Comparison of ENCODE assay signal across 25 cellular contexts in the genomic region with DNA sequence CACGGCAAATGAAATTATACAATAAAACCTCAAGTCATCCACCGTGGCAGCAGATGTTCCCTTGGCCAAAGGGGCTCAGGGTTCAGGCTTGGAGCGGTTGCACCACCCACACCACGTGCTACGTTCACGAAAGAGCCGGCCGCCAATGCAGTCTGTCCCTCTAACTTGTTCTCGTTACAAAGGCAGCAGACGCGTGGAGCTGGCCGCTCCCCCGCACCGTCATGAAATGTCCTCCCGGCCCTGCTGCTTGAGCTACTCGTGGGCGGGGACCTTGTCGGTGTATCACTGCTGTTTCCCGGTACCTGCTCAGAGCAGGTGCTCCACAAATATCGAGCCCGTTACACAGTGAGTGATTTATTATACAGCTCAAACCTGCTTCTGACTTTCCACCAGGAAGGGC. TPM values are rescaled to one million over a fixed set of nuclear protein-coding genes. Genes with fewer than 3 reads are reported as not detected.
DNase-seq lines count a peak whose midpoint lies in the region; ATAC-seq and TF ChIP-seq lines count a peak whose summit lies in the region.
"Had no signal": no experiment of that assay in that cellular context is flagged by ENCODE, and none has a peak within 500 bp of the region (broad histone marks: within the 10 kb centered on the region; RNA-seq: fewer than 3 reads in every experiment).

No MANE protein-coding gene starts in this region.

- H3K36me3 ChIP-seq in testis (ENCODE audit: low read depth, missing control alignments) (no peaks in the 10 kb centered on the region), brain microvascular endothelial cell (replicated peaks) (no peaks in the 10 kb centered on the region)
- no peaks in the 10 kb centered on the region for H3K36me3 ChIP-seq in CD8-positive, alpha-beta T cell (ENCODE audit: insufficient read depth, low read length)
- H3K36me3 ChIP-seq: Peyer's patch had no signal

- WGBS in testis, 2 donors, result 27 to 32% methylated on average over 21 of the region's 21 CpGs

- TF ChIP-seq CTCF in natural killer cell (IDR thresholded peaks at IDR 0.05), result no peak
- TF ChIP-seq CTCF in testis (IDR thresholded peaks at IDR 0.05), result no peak
- no peak for TF ChIP-seq CTCF in CD8-positive, alpha-beta T cell (IDR thresholded peaks at IDR 0.05)
- TF ChIP-seq CTCF in brain microvascular endothelial cell (IDR thresholded peaks at IDR 0.05; ENCODE audit: low read depth, low read length, missing control alignments), result no peak

- no peak overlapping the region for H3K4me3 Mint-ChIP-seq in natural killer cell treated with Interleukin-12 subunit alpha and Interleukin-12 subunit beta and Interleukin-15 and Interleukin-18, amount 100 ng/mL, for 72 hours
- H3K4me3 Mint-ChIP-seq in natural killer cell, result no peak overlapping the region
- no peak overlapping the region for H3K4me3 Mint-ChIP-seq in CD8-positive, alpha-beta T cell
- H3K4me3 Mint-ChIP-seq: activated B cell treated with CpG ODN at 0.5 μM for 24 hours; activated CD8-positive, alpha-beta T cell treated with anti-CD3 and anti-CD28 coated beads, Interleukin-2, amount 10 ng/mL, durations not matched to agents 7 days and 5 days; activated naive CD8-positive, alpha-beta T cell; activated T-cell treated with anti-CD3 and anti-CD28 coated beads, Interleukin-2, amount 50 U/mL, for 72 hours; CD8-positive, alpha-beta memory T cell; nephron; stimulated activated naive CD8-positive, alpha-beta T cell treated with anti-CD3 and anti-CD28 coated beads, Interleukin-15, amount 100 ng/mL, for 72 hours; T-helper 2 cell treated with Interferon-gamma antibody and Interleukin-4, amounts not matched to agents 5 μg/mL and 100 μg/mL, for 36 hours; type B pancreatic cell had no signal

- no peaks in the 10 kb centered on the region for H3K27me3 ChIP-seq in testis
- no peaks in the 10 kb centered on the region for H3K27me3 ChIP-seq in CD8-positive, alpha-beta T cell (ENCODE audit: insufficient read depth, low read length)
- H3K27me3 ChIP-seq in brain microvascular endothelial cell (replicated peaks), result no peaks in the 10 kb centered on the region
- H3K27me3 ChIP-seq: Peyer's patch had no signal

- in situ Hi-C loops in brain microvascular endothelial cell (cut with HindIII; ENCODE audit: low pct_ligation_motif_present, low sequenced_read_pairs), result no loop called here

- peaks cover 17 to 18% of the 10 kb centered on the region in 2 donors for H3K27me3 Mint-ChIP-seq in natural killer cell treated with Interleukin-12 subunit alpha and Interleukin-12 subunit beta and Interleukin-15 and Interleukin-18, amount 100 ng/mL, for 72 hours
- H3K27me3 Mint-ChIP-seq in natural killer cell (ENCODE audit: low read depth in 2 of 2), result peaks cover 5 to 8% of the 10 kb centered on the region in 2 donors
- H3K27me3 Mint-ChIP-seq in CD8-positive, alpha-beta T cell (ENCODE audit: low read depth), result peaks cover 17% of the 10 kb centered on the region

- H3K9me3 ChIP-seq in testis, result no peaks in the 10 kb centered on the region
- H3K9me3 ChIP-seq in CD8-positive, alpha-beta T cell (ENCODE audit: low read length), result no peaks in the 10 kb centered on the region

- no peaks in the 10 kb centered on the region for H3K36me3 Mint-ChIP-seq in natural killer cell treated with Interleukin-12 subunit alpha and Interleukin-12 subunit beta and Interleukin-15 and Interleukin-18, amount 100 ng/mL, for 72 hours
- no peaks in the 10 kb centered on the region for H3K36me3 Mint-ChIP-seq in natural killer cell
- no peaks in the 10 kb centered on the region for H3K36me3 Mint-ChIP-seq in CD8-positive, alpha-beta T cell
- H3K36me3 Mint-ChIP-seq: activated naive CD8-positive, alpha-beta T cell; CD8-positive, alpha-beta memory T cell; type B pancreatic cell had no signal

- H3K27ac Mint-ChIP-seq in natural killer cell treated with Interleukin-12 subunit alpha and Interleukin-12 subunit beta and Interleukin-15 and Interleukin-18, amount 100 ng/mL, for 72 hours, result no peak overlapping the region
- no peak overlapping the region for H3K27ac Mint-ChIP-seq in natural killer cell
- no peak overlapping the region for H3K27ac Mint-ChIP-seq in CD8-positive, alpha-beta T cell
- H3K27ac Mint-ChIP-seq: activated B cell treated with CpG ODN at 0.5 μM for 24 hours; activated CD8-positive, alpha-beta T cell treated with anti-CD3 and anti-CD28 coated beads, Interleukin-2, amount 10 ng/mL, durations not matched to agents 7 days and 5 days; activated naive CD8-positive, alpha-beta T cell; activated T-cell treated with anti-CD3 and anti-CD28 coated beads, Interleukin-2, amount 50 U/mL, for 72 hours; CD8-positive, alpha-beta memory T cell; nephron; stimulated activated naive CD8-positive, alpha-beta T cell treated with anti-CD3 and anti-CD28 coated beads, Interleukin-15, amount 100 ng/mL, for 72 hours; T-helper 2 cell treated with Interferon-gamma antibody and Interleukin-4, amounts not matched to agents 5 μg/mL and 100 μg/mL, for 36 hours; type B pancreatic cell had no signal

- POLR2A ChIA-PET in CD8-positive, alpha-beta T cell (lab: Charles Lee), result no interaction called here

- CTCF ChIA-PET in CD8-positive, alpha-beta T cell (lab: Charles Lee), result no interaction called here

- H3K4me3 ChIP-seq in testis (no peak overlapping the region), brain microvascular endothelial cell (ENCODE audit: low read depth, low read length) (no peak overlapping the region)
- no peak overlapping the region for H3K4me3 ChIP-seq in CD8-positive, alpha-beta T cell (ENCODE audit: low read depth, low read length)
- H3K4me3 ChIP-seq: Peyer's patch, psoas muscle, skin epidermis had no signal

- TF ChIP-seq POLR2A in testis (IDR thresholded peaks at IDR 0.05), result no peak

- peaks cover 5% of the 10 kb centered on the region for H3K9me3 Mint-ChIP-seq in natural killer cell treated with Interleukin-12 subunit alpha and Interleukin-12 subunit beta and Interleukin-15 and Interleukin-18, amount 100 ng/mL, for 72 hours
- H3K9me3 Mint-ChIP-seq in natural killer cell, result no peaks in the 10 kb centered on the region
- no peaks in the 10 kb centered on the region for H3K9me3 Mint-ChIP-seq in CD8-positive, alpha-beta T cell
- H3K9me3 Mint-ChIP-seq: type B pancreatic cell had no signal

- ATAC-seq in natural killer cell treated with Interleukin-12 subunit alpha and Interleukin-12 subunit beta and Interleukin-15 and Interleukin-18, amount 100 ng/mL, for 72 hours, result no peak
- ATAC-seq in natural killer cell, result no peak
- no peak for ATAC-seq in HG03571 (IDR thresholded peaks at IDR 0.05; ENCODE audit: unreplicated experiment)
- ATAC-seq in CD8-positive, alpha-beta T cell, result no peak
- ATAC-seq: activated CD8-positive, alpha-beta T cell treated with anti-CD3 and anti-CD28 coated beads, Interleukin-2, amount 10 ng/mL, durations not matched to agents 7 days and 5 days; activated T-cell treated with anti-CD3 and anti-CD28 coated beads, Interleukin-2, amount 50 U/mL, for 72 hours; psoas muscle; stimulated activated naive CD8-positive, alpha-beta T cell treated with anti-CD3 and anti-CD28 coated beads, Interleukin-15, amount 100 ng/mL, for 72 hours had no signal

- no peaks in the 10 kb centered on the region for H3K4me1 Mint-ChIP-seq in natural killer cell treated with Interleukin-12 subunit alpha and Interleukin-12 subunit beta and Interleukin-15 and Interleukin-18, amount 100 ng/mL, for 72 hours (ENCODE audit: low read depth in 2 of 2)
- H3K4me1 Mint-ChIP-seq in natural killer cell, result no peaks in the 10 kb centered on the region
- H3K4me1 Mint-ChIP-seq in CD8-positive, alpha-beta T cell (ENCODE audit: low read depth), result no peaks in the 10 kb centered on the region
- H3K4me1 Mint-ChIP-seq: activated B cell treated with CpG ODN at 0.5 μM for 24 hours; CD8-positive, alpha-beta memory T cell; nephron; stimulated activated naive CD8-positive, alpha-beta T cell treated with anti-CD3 and anti-CD28 coated beads, Interleukin-15, amount 100 ng/mL, for 72 hours had no signal

- peak; percentile 58 for DNase-seq in natural killer cell treated with Interleukin-12 subunit alpha and Interleukin-12 subunit beta and Interleukin-15 and Interleukin-18, amount 100 ng/mL, for 72 hours (ENCODE audit: low spot score)
- no peak for DNase-seq in natural killer cell
- DNase-seq in NCI-H2171 treated with DMSO at 0.1 percent for 48 hours (lab: John Stamatoyannopoulos, UW), result peak; percentile 49
- peak; percentile 39 for DNase-seq in cerebellar cortex (ENCODE audit: low spot score)
- DNase-seq in testis, result peak; percentile 68
- DNase-seq in CD8-positive, alpha-beta T cell, result no peak
- DNase-seq in brain microvascular endothelial cell, result no peak
- DNase-seq: activated B cell treated with CpG ODN at 0.5 μM for 24 hours; activated CD8-positive, alpha-beta T cell treated with anti-CD3 and anti-CD28 coated beads, Interleukin-2, amount 10 ng/mL, durations not matched to agents 7 days and 5 days; activated T-cell treated with anti-CD3 and anti-CD28 coated beads, Interleukin-2, amount 50 U/mL, for 72 hours; CD8-positive, alpha-beta memory T cell; cortex of kidney; foreskin fibroblast; mesendoderm; NCI-H1436 treated with DMSO at 0.1 percent for 48 hours; NK-92 treated with Interleukin-12 subunit alpha and Interleukin-12 subunit beta, amount 100 ng/mL, for 24 hours; Peyer's patch; psoas muscle; stimulated activated naive CD8-positive, alpha-beta T cell treated with anti-CD3 and anti-CD28 coated beads, Interleukin-15, amount 100 ng/mL, for 72 hours had no signal

- H3K4me1 ChIP-seq in testis, result no peaks in the 10 kb centered on the region
- no peaks in the 10 kb centered on the region for H3K4me1 ChIP-seq in CD8-positive, alpha-beta T cell (ENCODE audit: insufficient read depth, low read length)
- H3K4me1 ChIP-seq: Peyer's patch, psoas muscle had no signal

- intact Hi-C loops in natural killer cell (cut with micrococcal nuclease), result no loop called here
- intact Hi-C loops in testis (cut with DNase I; ENCODE audit: low total_unique reads), result no loop called here
- intact Hi-C loops in CD8-positive, alpha-beta T cell (cut with DNase I, micrococcal nuclease), result no loop called here

- no peak overlapping the region for H3K27ac ChIP-seq in testis
- H3K27ac ChIP-seq in CD8-positive, alpha-beta T cell (ENCODE audit: low read depth, low read length), result no peak overlapping the region
- H3K27ac ChIP-seq in brain microvascular endothelial cell, result no peak overlapping the region
- H3K27ac ChIP-seq: Peyer's patch, psoas muscle, skin epidermis had no signal

RNA-seq across cellular contexts. Expression of gene MAN2B2, which starts 36.4 kb away (rescaled TPM):
- 10 to 100 TPM; 23.8 to 30.7 TPM for total RNA-seq in natural killer cell treated with Interleukin-12 subunit alpha and Interleukin-12 subunit beta and Interleukin-15 and Interleukin-18, amount 100 ng/mL, for 72 hours
- total RNA-seq in natural killer cell (10 to 100 TPM; 34.5 to 47.8 (median 39.0) TPM), testis (10 to 100 TPM; 17.0 to 23.7 TPM)
- polyA plus RNA-seq in testis (ENCODE audit: insufficient read depth, low read depth, low replicate concordance), result 15.0 TPM
- 10 to 100 TPM; 26.4 to 26.7 TPM for total RNA-seq in CD8-positive, alpha-beta T cell

Comparison
In these comparisons a context has a peak if more than half of its experiments do, and no peak if none do; other contexts are left out.
1. DNase-seq: peak in natural killer cell treated with Interleukin-12 subunit alpha and Interleukin-12 subunit beta and Interleukin-15 and Interleukin-18, amount 100 ng/mL, for 72 hours (single experiment), NCI-H2171 treated with DMSO at 0.1 percent for 48 hours (single experiment), cerebellar cortex (single experiment) and testis (single experiment); none in natural killer cell (single experiment), CD8-positive, alpha-beta T cell (0 of 7) and brain microvascular endothelial cell (single experiment).